9 cellular contexts compared by ENCODE assay signal in genomic region chr9:82532504-82532903, GRCh38.
A peak's percentile ranks its signal among the peaks of the same experiment; 100 is the strongest.
DNase-seq lines count a peak whose midpoint lies in the region; ATAC-seq and TF ChIP-seq lines count a peak whose summit lies in the region.
"Had no signal": no experiment of that assay in that cellular context is flagged by ENCODE, and none has a peak within 500 bp of the region (broad histone marks: within the 10 kb centered on the region; RNA-seq: fewer than 3 reads in every experiment).

No MANE protein-coding gene starts in this region.

- H3K9ac ChIP-seq in OCI-LY3 (ENCODE audit: low read length): no peak overlapping the region

- H3K36me3 ChIP-seq in heart left ventricle: no peaks in the 10 kb centered on the region
- no peaks in the 10 kb centered on the region for H3K36me3 ChIP-seq in OCI-LY3 (replicated peaks; ENCODE audit: low read depth, low read length)
- no peaks in the 10 kb centered on the region for H3K36me3 ChIP-seq in upper lobe of right lung

- H3K4me3 ChIP-seq in heart left ventricle: no peak overlapping the region
- H3K4me3 ChIP-seq in OCI-LY3 (ENCODE audit: low read length): no peak overlapping the region
- no peak overlapping the region for H3K4me3 ChIP-seq in upper lobe of right lung

- no peak overlapping the region for H2AFZ ChIP-seq in OCI-LY3 (ENCODE audit: low read depth, low read length)

- no peaks in the 10 kb centered on the region for H4K20me1 ChIP-seq in OCI-LY3 (ENCODE audit: insufficient read depth, low read length)

- H3K4me2 ChIP-seq in OCI-LY3 (ENCODE audit: low read length): no peak overlapping the region

- H3K27me3 ChIP-seq in heart left ventricle: no peaks in the 10 kb centered on the region
- H3K27me3 ChIP-seq in OCI-LY3 (ENCODE audit: low read depth, low read length): no peaks in the 10 kb centered on the region
- H3K27me3 ChIP-seq in upper lobe of right lung: no peaks in the 10 kb centered on the region

- TF ChIP-seq POLR2A in heart left ventricle (IDR thresholded peaks at IDR 0.05): no peak

- no peaks in the 10 kb centered on the region for H3K79me2 ChIP-seq in OCI-LY3 (ENCODE audit: low read length)

- H3K9me3 ChIP-seq in heart left ventricle (peaks cover 0 to 20% (median 7%) of the 10 kb centered on the region in 12 donors), OCI-LY3 (ENCODE audit: insufficient read depth, low read length) (0 out of 2 replicates have a peak, but pooled peaks cover 2% of the 10 kb centered on the region), upper lobe of right lung (no peaks in the 10 kb centered on the region)

- no peak for DNase-seq in heart left ventricle
- DNase-seq in cardiac septum (ENCODE audit: low spot score): no peak
- DNase-seq in foreskin melanocyte: peak; percentile 15
- DNase-seq in upper lobe of right lung: no peak
- no peak for DNase-seq in stimulated activated CD4-positive, alpha-beta T cell treated with anti-CD3 and anti-CD28 coated beads, Interleukin-15, amount 100 ng/mL, for 24 hours
- DNase-seq: CD4-positive, alpha-beta T cell had no signal

- no peak for ATAC-seq in heart left ventricle
- peak; percentile 74 for ATAC-seq in upper lobe of right lung
- no peak for ATAC-seq in HG03457 (IDR thresholded peaks at IDR 0.05; ENCODE audit: unreplicated experiment)
- no peak for ATAC-seq in HG03039 (IDR thresholded peaks at IDR 0.05; ENCODE audit: unreplicated experiment)

- 22 to 51% (median 29%) methylated on average over 2 of the region's 2 CpGs for WGBS in heart left ventricle, 4 donors

- intact Hi-C loops in heart left ventricle (cut with DNase I) (loop anchor here in 9 of 10 donors (1.0 to 10.0 kb wide), 7 partner anchors 72 to 432 kb away; no protein-coding TSS in a partner anchor), cardiac septum (cut with DNase I) (loop anchor here (5.0 to 10.0 kb wide), 2 partner anchors 75 to 432 kb away; no protein-coding TSS in a partner anchor), upper lobe of right lung (cut with DNase I) (no loop called here)

- H3K4me1 ChIP-seq in heart left ventricle (peaks cover 0 to 6% (median 0%) of the 10 kb centered on the region in 12 donors), OCI-LY3 (ENCODE audit: low read length) (no peaks in the 10 kb centered on the region), upper lobe of right lung (peaks cover 4% of the 10 kb centered on the region)

- TF ChIP-seq CTCF in heart left ventricle (IDR thresholded peaks at IDR 0.05) (peak in 11 of 12 donors; percentile 17 to 65 (median 46)), OCI-LY3 (IDR thresholded peaks at IDR 0.05; ENCODE audit: low read depth, low read length) (peak; percentile 64), upper lobe of right lung (IDR thresholded peaks at IDR 0.05) (peak; percentile 45)

- no peak overlapping the region for H3K27ac ChIP-seq in heart left ventricle
- no peak overlapping the region for H3K27ac ChIP-seq in OCI-LY3 (ENCODE audit: low read length)
- H3K27ac ChIP-seq in upper lobe of right lung: no peak overlapping the region
